Comparison of ENCODE assay signal across 19 cellular contexts in genomic region chr20:57312138-57312537, GRCh38. TPM values are rescaled to one million over a fixed set of nuclear protein-coding genes. Genes with fewer than 3 reads are reported as not detected.
DNase-seq lines count a peak whose midpoint lies in the region; ATAC-seq, FAIRE-seq and TF ChIP-seq lines count a peak whose summit lies in the region.
"Had no signal": no experiment of that assay in that cellular context is flagged by ENCODE, and none has a peak within 500 bp of the region (broad histone marks: within the 10 kb centered on the region; RNA-seq: fewer than 3 reads in every experiment).

No MANE protein-coding gene starts in this region.

- peak; percentile 95 for FAIRE-seq in HTR-8/SVneo (lab: Jason Lieb, UNC)
- FAIRE-seq: A549, G401.6, GM12892, H54 had no signal

- H3F3A ChIP-seq in OCI-LY1 (ENCODE audit: insufficient read depth, low read length): peaks cover 3% of the 10 kb centered on the region

- H3K27me3 Mint-ChIP-seq in activated naive CD8-positive, alpha-beta T cell treated with anti-CD3 and anti-CD28 coated beads for 36 hours: no peaks in the 10 kb centered on the region

- H3K36me3 ChIP-seq in OCI-LY1 (ENCODE audit: insufficient read depth, low read length): no peaks in the 10 kb centered on the region
- no peaks in the 10 kb centered on the region for H3K36me3 ChIP-seq in vagina
- H3K36me3 ChIP-seq: BE2C had no signal

- no peaks in the 10 kb centered on the region for H3K4me1 Mint-ChIP-seq in activated naive CD8-positive, alpha-beta T cell treated with anti-CD3 and anti-CD28 coated beads for 36 hours
- H3K4me1 Mint-ChIP-seq: CD4-positive, alpha-beta memory T cell had no signal

- no peak for ATAC-seq in GM21529 (IDR thresholded peaks at IDR 0.05; ENCODE audit: unreplicated experiment)
- ATAC-seq: A549, HCT116 had no signal

- H3K9me3 ChIP-seq in OCI-LY1 (ENCODE audit: low read length) (no peaks in the 10 kb centered on the region), vagina (no peaks in the 10 kb centered on the region)
- H3K9me3 ChIP-seq: A549, BE2C had no signal

- no peak overlapping the region for H3K27ac Mint-ChIP-seq in activated naive CD8-positive, alpha-beta T cell treated with anti-CD3 and anti-CD28 coated beads for 36 hours
- H3K27ac Mint-ChIP-seq: CD4-positive, alpha-beta memory T cell; IgD-negative memory B cell had no signal

- no peaks in the 10 kb centered on the region for H4K20me1 ChIP-seq in OCI-LY1 (ENCODE audit: insufficient read depth, low read length)

- H3K27me3 ChIP-seq in OCI-LY1 (ENCODE audit: insufficient read depth, low read length) (no peaks in the 10 kb centered on the region), vagina (no peaks in the 10 kb centered on the region)

- no peaks in the 10 kb centered on the region for H3K9me2 ChIP-seq in OCI-LY1 (ENCODE audit: low read depth, low read length)

- H3K9me3 Mint-ChIP-seq in activated naive CD8-positive, alpha-beta T cell treated with anti-CD3 and anti-CD28 coated beads for 36 hours: no peaks in the 10 kb centered on the region
- H3K9me3 Mint-ChIP-seq: CD4-positive, alpha-beta memory T cell; IgD-negative memory B cell had no signal

- no peak for TF ChIP-seq POLR2A in vagina (IDR thresholded peaks at IDR 0.05)

- no peak for TF ChIP-seq CTCF in OCI-LY1 (IDR thresholded peaks at IDR 0.05; ENCODE audit: low read length)
- TF ChIP-seq CTCF in vagina (IDR thresholded peaks at IDR 0.05): no peak

- H2AFZ ChIP-seq in OCI-LY1 (ENCODE audit: low read length): no peak overlapping the region

- DNase-seq in HTR-8/SVneo (ENCODE audit: insufficient read length, low spot score) (no peak), mesenteric fat pad (ENCODE audit: low spot score) (peak; percentile 82), vagina (ENCODE audit: extremely low spot score in 2 of 2) (peak; percentile 27 to 92)
- no peak for DNase-seq in activated naive CD8-positive, alpha-beta T cell treated with anti-CD3 and anti-CD28 coated beads for 36 hours
- DNase-seq: BE2C; CD4-positive, alpha-beta memory T cell; DMS153; DMS79 treated with DMSO at 0.1 percent for 48 hours; EL had no signal

- H3K9ac ChIP-seq in OCI-LY1 (ENCODE audit: low read length): no peak overlapping the region

- H3K79me2 ChIP-seq in OCI-LY1 (ENCODE audit: insufficient read depth, low read length): no peaks in the 10 kb centered on the region

- no peak overlapping the region for H3K4me2 ChIP-seq in OCI-LY1 (ENCODE audit: low read length)
- H3K4me2 ChIP-seq: A549 had no signal

- H3K4me1 ChIP-seq in OCI-LY1 (ENCODE audit: insufficient read depth, low read length, severe bottlenecking): peaks cover 86% of the 10 kb centered on the region
- H3K4me1 ChIP-seq in vagina: peaks cover 35% of the 10 kb centered on the region
- H3K4me1 ChIP-seq: A549, BE2C had no signal

- H3K4me3 ChIP-seq in OCI-LY1 (ENCODE audit: low read depth, low read length, poor library complexity, severe bottlenecking) (no peak overlapping the region), vagina (no peak overlapping the region)
- H3K4me3 ChIP-seq: A549 had no signal

- intact Hi-C loops in vagina (cut with DNase I): no loop called here

- H3K27ac ChIP-seq in OCI-LY1 (ENCODE audit: low read depth, low read length, poor library complexity, severe bottlenecking) (peak overlapping the region; percentile 100), vagina (no peak overlapping the region)
- H3K27ac ChIP-seq: A549, C4-2B, HL-60 had no signal

- H3K36me3 Mint-ChIP-seq in activated naive CD8-positive, alpha-beta T cell treated with anti-CD3 and anti-CD28 coated beads for 36 hours: no peaks in the 10 kb centered on the region
- H3K36me3 Mint-ChIP-seq: CD4-positive, alpha-beta memory T cell; IgD-negative memory B cell had no signal

- no peak overlapping the region for H3K4me3 Mint-ChIP-seq in activated naive CD8-positive, alpha-beta T cell treated with anti-CD3 and anti-CD28 coated beads for 36 hours
- H3K4me3 Mint-ChIP-seq: CD4-positive, alpha-beta memory T cell; IgD-negative memory B cell had no signal

RNA-seq across cellular contexts. Expression of gene SPO11, which starts 17.5 kb away (rescaled TPM):
- total RNA-seq in mesenteric fat pad (not detected), vagina (not detected)
- total RNA-seq in activated naive CD8-positive, alpha-beta T cell treated with anti-CD3 and anti-CD28 coated beads for 36 hours: not detected
- total RNA-seq: CD4-positive, alpha-beta memory T cell had no signal

RNA-seq across cellular contexts. Expression of gene RAE1, which starts 38.9 kb away (rescaled TPM):
- total RNA-seq in mesenteric fat pad: 18.0 TPM
- 21.1 TPM for total RNA-seq in vagina
- 10 to 100 TPM; 59.0 to 60.0 TPM for total RNA-seq in activated naive CD8-positive, alpha-beta T cell treated with anti-CD3 and anti-CD28 coated beads for 36 hours

RNA-seq across cellular contexts. Expression of gene BMP7, which starts 45.7 kb away (rescaled TPM):
- total RNA-seq in mesenteric fat pad (0.16 TPM), vagina (17.2 TPM)
- not detected for total RNA-seq in activated naive CD8-positive, alpha-beta T cell treated with anti-CD3 and anti-CD28 coated beads for 36 hours
- total RNA-seq: CD4-positive, alpha-beta memory T cell had no signal

Comparison
In these comparisons a context has a peak if more than half of its experiments do, and no peak if none do; other contexts are left out.
1. DNase-seq: peak in mesenteric fat pad (single experiment) and vagina (2 of 2); none in HTR-8/SVneo (single experiment) and activated naive CD8-positive, alpha-beta T cell treated with anti-CD3 and anti-CD28 coated beads for 36 hours (single experiment).
2. RNA of gene BMP7, which starts 45.7 kb away (total RNA-seq): 17.2 TPM in vagina (single experiment); 0.16 TPM in mesenteric fat pad (single experiment) and not detected in activated naive CD8-positive, alpha-beta T cell treated with anti-CD3 and anti-CD28 coated beads for 36 hours; every median in the first group is over 10 times any median in the second.